Comparison of ENCODE assay signal across 1 cellular context in genomic region chr1:154698320-154699096, GRCh38.
TF ChIP-seq lines count a peak whose summit lies in the region.

No MANE protein-coding gene starts in this region.

TF ChIP-seq in HepG2, 621 proteins besides CTCF, POLR2A, EP300 and RAD21 (continued from another document and continues in another):
- TF ChIP-seq REST (IDR thresholded peaks at IDR 0.05; ENCODE audit: borderline replicate concordance in 1 of 2, low read depth in 1 of 2, low read length in 2 of 2): peak in 1 of 2 experiments; percentile 5; a peak in 1 of 4 replicates
- TF ChIP-seq ZNF280B (CRISPR knock-in tag; IDR thresholded peaks at IDR 0.05; ENCODE audit: borderline replicate concordance): no peak
- TF ChIP-seq MIER3 (CRISPR knock-in tag; IDR thresholded peaks at IDR 0.05; ENCODE audit: borderline replicate concordance): peak; percentile 38; the same call in 1 of the 2 replicates
- TF ChIP-seq ATRX (CRISPR knock-in tag; IDR thresholded peaks at IDR 0.05; ENCODE audit: borderline replicate concordance): no peak
- TF ChIP-seq MEIS2 (CRISPR knock-in tag; IDR thresholded peaks at IDR 0.05): peak; percentile 50; the same call in 1 of the 2 replicates
- TF ChIP-seq HMGXB4 (CRISPR knock-in tag; IDR thresholded peaks at IDR 0.05; ENCODE audit: borderline replicate concordance in 1 of 2, low read depth in 1 of 2): no peak
- TF ChIP-seq SOX5 (CRISPR knock-in tag; IDR thresholded peaks at IDR 0.05; ENCODE audit: borderline replicate concordance): peak; percentile 85
- TF ChIP-seq JUND (CRISPR knock-in tag; IDR thresholded peaks at IDR 0.05): peak; percentile 67; the same call in 1 of the 2 replicates
- TF ChIP-seq ZNF33B (CRISPR knock-in tag; IDR thresholded peaks at IDR 0.05): no peak
- TF ChIP-seq ZNF282 (IDR thresholded peaks at IDR 0.05; ENCODE audit: partially characterized antibody): no peak
- peak; percentile 77; the same call in 1 of the 2 replicates for TF ChIP-seq IKZF5 (CRISPR knock-in tag; IDR thresholded peaks at IDR 0.05)
- TF ChIP-seq HDAC6 (IDR thresholded peaks at IDR 0.05; ENCODE audit: low read depth, low read length): no peak
- no peak for TF ChIP-seq CENPBD1 (CRISPR knock-in tag; IDR thresholded peaks at IDR 0.05; ENCODE audit: borderline replicate concordance, low read depth)
- no peak for TF ChIP-seq ZNF781 (CRISPR knock-in tag; IDR thresholded peaks at IDR 0.05; ENCODE audit: borderline replicate concordance, not compliant biosample characterization)
- TF ChIP-seq NR2C2 (CRISPR knock-in tag; IDR thresholded peaks at IDR 0.05; ENCODE audit: borderline replicate concordance): peak; percentile 60; the same call in 1 of the 2 replicates
- TF ChIP-seq ZSCAN5A (CRISPR knock-in tag; IDR thresholded peaks at IDR 0.05; ENCODE audit: borderline replicate concordance): no peak
- TF ChIP-seq FOXA3 (CRISPR knock-in tag; IDR thresholded peaks at IDR 0.05): peak; percentile 77
- no peak for TF ChIP-seq U2AF1 (optimal IDR thresholded peaks at IDR 0.05; ENCODE audit: low read depth, low read length)
- TF ChIP-seq AFF4 (CRISPR knock-in tag; IDR thresholded peaks at IDR 0.05): no peak
- no peak for TF ChIP-seq TP53 (CRISPR knock-in tag; conservative IDR thresholded peaks at IDR 0.05)
- peak; percentile 63; the same call in 1 of the 2 replicates for TF ChIP-seq ZNF572 (CRISPR knock-in tag; IDR thresholded peaks at IDR 0.05)
- no peak for TF ChIP-seq MTERF4 (CRISPR knock-in tag; IDR thresholded peaks at IDR 0.05)
- TF ChIP-seq NR2F1 (CRISPR knock-in tag; IDR thresholded peaks at IDR 0.05): peak; percentile 97 to 98
- no peak for TF ChIP-seq ZBTB39 (CRISPR knock-in tag; IDR thresholded peaks at IDR 0.05)
- TF ChIP-seq PPARG (CRISPR knock-in tag; conservative IDR thresholded peaks at IDR 0.05): peak; percentile 68; the same call in 1 of the 2 replicates
- TF ChIP-seq GLI4 (CRISPR knock-in tag; IDR thresholded peaks at IDR 0.05; ENCODE audit: borderline replicate concordance): no peak
- TF ChIP-seq ZNF17 (CRISPR knock-in tag; IDR thresholded peaks at IDR 0.05): no peak
- peak; percentile 37; the same call in 1 of the 2 replicates for TF ChIP-seq AHDC1 (CRISPR knock-in tag; IDR thresholded peaks at IDR 0.05; ENCODE audit: borderline replicate concordance)
- TF ChIP-seq GATAD2A (CRISPR knock-in tag; IDR thresholded peaks at IDR 0.05): peak; percentile 74
- TF ChIP-seq NFE2L2 (IDR thresholded peaks at IDR 0.05; ENCODE audit: low read length): peak; percentile 56
- TF ChIP-seq KLF13 (CRISPR knock-in tag; IDR thresholded peaks at IDR 0.05): no peak
- TF ChIP-seq TCF12 (IDR thresholded peaks at IDR 0.05): no peak
- TF ChIP-seq TCF12 (CRISPR knock-in tag; IDR thresholded peaks at IDR 0.05): peak; percentile 29; the same call in 1 of the 2 replicates
